8 cellular contexts compared by ENCODE assay signal in genomic region chr2:188978291-188979081, GRCh38. TPM values are rescaled to one million over a fixed set of nuclear protein-coding genes. Genes with fewer than 3 reads are reported as not detected.
A peak's percentile ranks its signal among the peaks of the same experiment; 100 is the strongest.
DNase-seq lines count a peak whose midpoint lies in the region; ATAC-seq, FAIRE-seq and TF ChIP-seq lines count a peak whose summit lies in the region.

No MANE protein-coding gene starts in this region.

- peak; percentile 79 for TF ChIP-seq CTCF in chondrocyte (IDR thresholded peaks at IDR 0.05)
- TF ChIP-seq CTCF in nephron (IDR thresholded peaks at IDR 0.05; ENCODE audit: unreplicated experiment in 3 of 3): peak in 2 of 3 experiments; percentile 7 to 37

- ATAC-seq in GM21619 (IDR thresholded peaks at IDR 0.05; ENCODE audit: unreplicated experiment): peak; percentile 79

- no peak for TF ChIP-seq POLR2A in GM12891 (IDR thresholded peaks at IDR 0.05; ENCODE audit: low read depth, low read length)

- H3K27ac Mint-ChIP-seq in chondrocyte (ENCODE audit: unreplicated experiment) (peak overlapping the region; percentile 99), nephron (peak overlapping the region; percentile 97 to 100 (median 99))

- H3K36me3 Mint-ChIP-seq in chondrocyte (ENCODE audit: low read depth): peaks cover 32% of the 10 kb centered on the region
- H3K36me3 Mint-ChIP-seq in nephron (ENCODE audit: low read depth): peaks cover 23% of the 10 kb centered on the region

- H3K9me3 Mint-ChIP-seq in chondrocyte (ENCODE audit: low read depth): no peaks in the 10 kb centered on the region
- no peaks in the 10 kb centered on the region for H3K9me3 Mint-ChIP-seq in nephron

- H3K4me1 Mint-ChIP-seq in chondrocyte (ENCODE audit: low read depth) (peaks cover 46% of the 10 kb centered on the region), nephron (peaks cover 44% of the 10 kb centered on the region)

- peak overlapping the region; percentile 100 for H3K4me3 Mint-ChIP-seq in chondrocyte (ENCODE audit: unreplicated experiment)
- H3K4me3 Mint-ChIP-seq in nephron: peak overlapping the region; percentile 80 to 97 (median 95)

- H3K27me3 Mint-ChIP-seq in chondrocyte (ENCODE audit: low read depth): no peaks in the 10 kb centered on the region
- no peaks in the 10 kb centered on the region for H3K27me3 Mint-ChIP-seq in nephron (ENCODE audit: low read depth)

- no peak for DNase-seq in GM12891 (ENCODE audit: insufficient read length, low spot score)
- DNase-seq in HS-5 (ENCODE audit: low read depth): peak; percentile 68
- DNase-seq in chondrocyte (ENCODE audit: low spot score): no peak
- DNase-seq in HK-2 (ENCODE audit: unreplicated experiment): no peak
- DNase-seq in SKM-1 treated with dmso at 0.1 percent for 144 hours (lab: John Stamatoyannopoulos, UW; ENCODE audit: unreplicated experiment): no peak
- no peak for DNase-seq in activated CD4-positive, alpha-beta T cell treated with anti-CD3 and anti-CD28 coated beads for 1 hour

- FAIRE-seq in GM12891 (lab: Jason Lieb, UNC): no peak

TF ChIP-seq in GM12891, 5 proteins besides CTCF, POLR2A, EP300 and RAD21:
- no peak for TF ChIP-seq TAF1 (IDR thresholded peaks at IDR 0.05; ENCODE audit: low read depth, low read length)
- no peak for TF ChIP-seq PAX5 (IDR thresholded peaks at IDR 0.05; ENCODE audit: insufficient read depth, low read length, severe bottlenecking)
- no peak for TF ChIP-seq POLR2AphosphoS5 (IDR thresholded peaks at IDR 0.05; ENCODE audit: low read depth, low read length)
- TF ChIP-seq POU2F2 (IDR thresholded peaks at IDR 0.05; ENCODE audit: low read depth, low read length): peak; percentile 57; the same call in 1 of the 2 replicates
- 0 out of 2 replicates have a peak, but pooled peaks have one; percentile 16 for TF ChIP-seq SPI1 (IDR thresholded peaks at IDR 0.05; ENCODE audit: low read depth, low read length)

RNA-seq across cellular contexts. Expression of gene COL3A1, which starts 4.3 kb away (rescaled TPM):
- 0.33 TPM for polyA plus RNA-seq in GM12891 (2012; ENCODE audit: low read depth, missing spikeins)
- 7,827 to 10,007 TPM (median 8,099 TPM) in 3 replicates for total RNA-seq in chondrocyte
